8 cellular contexts compared by ENCODE assay signal in the genomic region with DNA sequence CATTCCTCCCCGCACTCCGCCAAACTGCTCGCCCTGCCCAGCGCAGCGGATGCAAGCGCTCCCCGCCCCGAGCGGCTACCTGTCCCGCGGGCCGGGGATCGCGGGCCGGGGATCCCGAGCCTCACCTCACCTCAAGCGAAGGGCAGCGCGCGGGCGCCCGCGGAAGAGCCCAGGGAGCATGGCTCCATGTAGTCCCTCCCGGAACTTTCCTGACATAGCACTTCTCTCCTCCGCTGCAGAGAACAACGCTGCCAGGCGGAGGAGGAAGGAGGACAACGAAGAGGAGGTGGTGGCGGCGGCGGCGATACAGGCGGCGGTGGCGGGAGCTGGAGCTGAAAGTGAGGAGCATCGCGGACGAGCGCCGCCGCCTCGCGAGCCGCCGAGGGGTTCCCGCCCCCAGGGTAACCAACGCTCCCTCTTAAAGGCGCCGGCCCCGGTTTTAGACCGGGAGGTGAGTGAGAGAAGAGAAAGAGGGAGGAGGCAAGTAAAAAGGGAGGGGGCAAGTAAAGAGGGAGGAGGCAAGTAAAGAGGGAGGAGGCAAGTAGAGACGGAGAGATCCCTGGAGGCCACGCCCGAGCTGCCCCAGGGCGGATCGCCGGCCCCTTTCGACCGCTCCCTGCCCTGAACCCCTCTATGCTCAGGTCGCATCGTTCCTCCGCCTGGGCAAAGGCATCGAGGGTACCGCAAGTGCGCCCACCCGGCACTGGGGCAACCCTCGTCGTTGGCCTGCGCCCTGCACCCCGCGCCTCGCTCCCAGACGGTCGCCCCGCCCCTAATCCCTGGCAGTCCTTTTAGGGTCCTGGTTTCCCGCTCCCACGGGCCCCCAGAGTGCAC. TPM values are rescaled to one million over a fixed set of nuclear protein-coding genes. Genes with fewer than 3 reads are reported as not detected.
DNase-seq lines count a peak whose midpoint lies in the region; ATAC-seq and TF ChIP-seq lines count a peak whose summit lies in the region.

A gene with protein sequence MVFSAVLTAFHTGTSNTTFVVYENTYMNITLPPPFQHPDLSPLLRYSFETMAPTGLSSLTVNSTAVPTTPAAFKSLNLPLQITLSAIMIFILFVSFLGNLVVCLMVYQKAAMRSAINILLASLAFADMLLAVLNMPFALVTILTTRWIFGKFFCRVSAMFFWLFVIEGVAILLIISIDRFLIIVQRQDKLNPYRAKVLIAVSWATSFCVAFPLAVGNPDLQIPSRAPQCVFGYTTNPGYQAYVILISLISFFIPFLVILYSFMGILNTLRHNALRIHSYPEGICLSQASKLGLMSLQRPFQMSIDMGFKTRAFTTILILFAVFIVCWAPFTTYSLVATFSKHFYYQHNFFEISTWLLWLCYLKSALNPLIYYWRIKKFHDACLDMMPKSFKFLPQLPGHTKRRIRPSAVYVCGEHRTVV (minus strand): TSS at position 340 of the 834 bp plus-strand sequence. CDS start 37,746 bp downstream, outside the sequence.

- H3K27ac ChIP-seq in caudate nucleus (ENCODE audit: low read depth, low read length) = no peak within 1 kb of the TSS

- no peaks in the 10 kb centered on the region for H3K36me3 ChIP-seq in kidney epithelial cell (ENCODE audit: control insufficient read depth, insufficient read depth, low read length)

- peaks cover 3% of the 10 kb centered on the region for H3K27me3 ChIP-seq in kidney epithelial cell (ENCODE audit: control insufficient read depth, insufficient read depth, low read length)

- ATAC-seq in GM18502 (IDR thresholded peaks at IDR 0.05; ENCODE audit: poor library complexity, unreplicated experiment) (peak; percentile 93), HG02885 (IDR thresholded peaks at IDR 0.05; ENCODE audit: poor library complexity, unreplicated experiment) (peak; percentile 89)

- DNase-seq in 8988T = peak; percentile 83
- DNase-seq in NCI-H187 (lab: John Stamatoyannopoulos, UW) = peak; percentile 35 to 70
- peak in 50 of 61 donors; percentile 12 to 78 (median 46) for DNase-seq in caudate nucleus (lab: John Stamatoyannopoulos, UW)
- DNase-seq in kidney epithelial cell (ENCODE audit: low read depth) = peak; percentile 39
- peak; percentile 40 to 66 for DNase-seq in stimulated activated CD4-positive, alpha-beta T cell treated with anti-CD3 and anti-CD28 coated beads, Interleukin-15, amount 100 ng/mL, for 48 hours (ENCODE audit: low read depth in 2 of 2)

- no peak for TF ChIP-seq CTCF in WI38 (IDR thresholded peaks at IDR 0.05; ENCODE audit: low read depth, low read length)
- no peak for TF ChIP-seq CTCF in kidney epithelial cell (IDR thresholded peaks at IDR 0.05; ENCODE audit: insufficient read depth, low read length, poor library complexity, severe bottlenecking)

- peak within 1 kb of the TSS; percentile 85 for H3K4me3 ChIP-seq in WI38 (ENCODE audit: low read depth, low read length)
- H3K4me3 ChIP-seq in kidney epithelial cell (ENCODE audit: low read depth, low read length) = peak within 1 kb of the TSS; percentile 56

RNA-seq across cellular contexts. Expression of the gene that starts here (rescaled TPM):
- total RNA-seq in kidney epithelial cell = 1.5 and 1.8 TPM in 2 replicates
